ENCODE assay signal across 1 cellular context in genomic region chr10:6110136-6110535, GRCh38.
TF ChIP-seq lines count a peak whose summit lies in the region.

No MANE protein-coding gene starts in this region.

TF ChIP-seq in IMR-90, 13 proteins besides CTCF, POLR2A, EP300 and RAD21:
- TF ChIP-seq NFE2L2 (IDR thresholded peaks at IDR 0.05; ENCODE audit: low read depth, low read length) (no peak), RFX5 (IDR thresholded peaks at IDR 0.05; ENCODE audit: low read depth, low read length) (no peak), MAZ (IDR thresholded peaks at IDR 0.05; ENCODE audit: borderline replicate concordance, low read depth, low read length) (no peak), MXI1 (IDR thresholded peaks at IDR 0.05; ENCODE audit: borderline replicate concordance, low read depth, low read length) (no peak), BHLHE40 (IDR thresholded peaks at IDR 0.05; ENCODE audit: low read depth, low read length) (no peak), RCOR1 (IDR thresholded peaks at IDR 0.05; ENCODE audit: insufficient replicate concordance, low read length) (no peak), CHD1 (IDR thresholded peaks at IDR 0.05; ENCODE audit: low read depth, low read length) (no peak), CEBPB (IDR thresholded peaks at IDR 0.05; ENCODE audit: low read depth, low read length) (no peak), SMC3 (IDR thresholded peaks at IDR 0.05; ENCODE audit: low read depth, low read length) (no peak), FOS (IDR thresholded peaks at IDR 0.05; ENCODE audit: low read depth, low read length) (no peak)
- TF ChIP-seq, protein P1, sequence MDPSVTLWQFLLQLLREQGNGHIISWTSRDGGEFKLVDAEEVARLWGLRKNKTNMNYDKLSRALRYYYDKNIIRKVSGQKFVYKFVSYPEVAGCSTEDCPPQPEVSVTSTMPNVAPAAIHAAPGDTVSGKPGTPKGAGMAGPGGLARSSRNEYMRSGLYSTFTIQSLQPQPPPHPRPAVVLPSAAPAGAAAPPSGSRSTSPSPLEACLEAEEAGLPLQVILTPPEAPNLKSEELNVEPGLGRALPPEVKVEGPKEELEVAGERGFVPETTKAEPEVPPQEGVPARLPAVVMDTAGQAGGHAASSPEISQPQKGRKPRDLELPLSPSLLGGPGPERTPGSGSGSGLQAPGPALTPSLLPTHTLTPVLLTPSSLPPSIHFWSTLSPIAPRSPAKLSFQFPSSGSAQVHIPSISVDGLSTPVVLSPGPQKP (IDR thresholded peaks at IDR 0.05; ENCODE audit: borderline replicate concordance, low read depth, low read length), result no peak
TF ChIP-seq in IMR-90: peak in this region for 0.
